Comparison of ENCODE assay signal across 6 cellular contexts in the genomic region with DNA sequence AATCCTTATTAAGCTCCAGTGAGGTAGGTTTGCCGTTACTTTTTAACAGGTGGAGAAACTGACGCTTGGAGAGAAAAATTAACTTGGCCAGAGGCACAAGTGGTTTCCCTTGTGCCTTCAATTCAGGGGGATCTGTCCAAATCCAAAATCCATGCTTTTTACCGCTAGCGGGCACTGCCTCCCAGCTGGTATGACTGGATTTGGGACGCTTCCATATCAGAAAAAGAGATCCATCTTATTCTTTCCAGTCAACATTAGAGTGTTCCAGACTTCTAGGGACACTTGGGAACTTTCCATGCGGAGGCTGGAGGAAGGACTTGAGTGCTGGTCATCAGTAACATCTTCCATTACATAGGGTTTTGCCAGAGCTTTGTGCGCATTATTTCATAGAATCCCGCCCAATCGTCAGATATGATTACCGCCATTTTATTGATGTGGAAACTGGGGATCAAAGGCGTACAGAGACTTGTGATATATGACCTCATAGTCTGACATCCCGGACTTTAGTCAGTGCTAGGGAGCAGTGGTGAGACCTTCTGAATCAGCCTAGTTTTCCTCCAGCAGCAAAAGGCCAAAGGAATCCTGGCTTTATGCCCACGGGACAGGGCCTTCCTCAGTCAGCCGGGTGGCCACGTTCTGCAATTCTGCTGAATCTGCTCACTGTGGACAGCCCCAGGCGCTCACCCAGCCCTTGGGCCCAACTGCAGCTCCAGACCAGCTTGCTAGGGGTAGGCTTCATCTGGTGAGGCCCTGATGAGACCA. TPM values are rescaled to one million over a fixed set of nuclear protein-coding genes. Genes with fewer than 3 reads are reported as not detected.
A peak's percentile ranks its signal among the peaks of the same experiment; 100 is the strongest.
DNase-seq lines count a peak whose midpoint lies in the region; ATAC-seq and TF ChIP-seq lines count a peak whose summit lies in the region.

No MANE protein-coding gene starts in this region.

- H3K36me3 ChIP-seq in right lobe of liver: no peaks in the 10 kb centered on the region

- H3K27ac ChIP-seq in right lobe of liver: peak overlapping the region; percentile 90 to 95 (median 94)

- peaks cover 39% of the 10 kb centered on the region for H3K36me3 Mint-ChIP-seq in Calu3 (ENCODE audit: insufficient read depth, unreplicated experiment)
- peaks cover 9% of the 10 kb centered on the region for H3K36me3 Mint-ChIP-seq in activated CD4-positive, alpha-beta memory T cell treated with anti-CD3 and anti-CD28 coated beads, Interleukin-2, amount 10 ng/mL, durations not matched to agents 7 days and 5 days (ENCODE audit: low read depth)

- H3K9me3 ChIP-seq in right lobe of liver: no peaks in the 10 kb centered on the region

- H3K4me1 Mint-ChIP-seq in Calu3 (ENCODE audit: low read depth, unreplicated experiment): peaks cover 36% of the 10 kb centered on the region
- peaks cover 71% of the 10 kb centered on the region for H3K4me1 Mint-ChIP-seq in activated CD4-positive, alpha-beta memory T cell treated with anti-CD3 and anti-CD28 coated beads, Interleukin-2, amount 10 ng/mL, durations not matched to agents 7 days and 5 days

- H3K27me3 Mint-ChIP-seq in Calu3 (ENCODE audit: unreplicated experiment): no peaks in the 10 kb centered on the region
- no peaks in the 10 kb centered on the region for H3K27me3 Mint-ChIP-seq in activated CD4-positive, alpha-beta memory T cell treated with anti-CD3 and anti-CD28 coated beads, Interleukin-2, amount 10 ng/mL, durations not matched to agents 7 days and 5 days

- H3K4me3 ChIP-seq in right lobe of liver: no peak overlapping the region

- no peak for TF ChIP-seq POLR2A in right lobe of liver (IDR thresholded peaks at IDR 0.05)

- peaks cover 0 to 32% (median 11%) of the 10 kb centered on the region in 4 donors for H3K4me1 ChIP-seq in right lobe of liver

- intact Hi-C loops in Calu3 (cut with micrococcal nuclease; ENCODE audit: unreplicated experiment): loop anchor here (2.0 kb wide), 1 partner anchor 95 kb away; the partner anchor contains the start of gene NDFIP1
- intact Hi-C loops in right lobe of liver (cut with DNase I): loop anchor here in 1 of 2 donors (10.0 kb wide), 1 partner anchor 121 kb away; no protein-coding TSS in a partner anchor

- DNase-seq in Calu3: no peak
- DNase-seq in activated CD4-positive, alpha-beta memory T cell treated with anti-CD3 and anti-CD28 coated beads, Interleukin-2, amount 10 ng/mL, durations not matched to agents 7 days and 5 days: no peak
- peak; percentile 83 to 90 (median 85) for DNase-seq in right lobe of liver
- DNase-seq in epidermal melanocyte (ENCODE audit: insufficient read length, low spot score): no peak
- DNase-seq in amniotic stem cell (lab: John Stamatoyannopoulos, UW): no peak
- DNase-seq in GM19240 (ENCODE audit: insufficient read length, low spot score): no peak

- no peak for TF ChIP-seq CTCF in Calu3 (IDR thresholded peaks at IDR 0.05; ENCODE audit: unreplicated experiment)
- no peak for TF ChIP-seq CTCF in right lobe of liver (IDR thresholded peaks at IDR 0.05)

- no peaks in the 10 kb centered on the region for H3K9me3 Mint-ChIP-seq in Calu3 (ENCODE audit: low read depth, unreplicated experiment)
- H3K9me3 Mint-ChIP-seq in activated CD4-positive, alpha-beta memory T cell treated with anti-CD3 and anti-CD28 coated beads, Interleukin-2, amount 10 ng/mL, durations not matched to agents 7 days and 5 days: no peaks in the 10 kb centered on the region

- H3K27ac Mint-ChIP-seq in Calu3 (ENCODE audit: unreplicated experiment): peak overlapping the region; percentile 96
- H3K27ac Mint-ChIP-seq in activated CD4-positive, alpha-beta memory T cell treated with anti-CD3 and anti-CD28 coated beads, Interleukin-2, amount 10 ng/mL, durations not matched to agents 7 days and 5 days: peak overlapping the region; percentile 94

- no TSS peak for BruUV-seq in Calu3 (replicated peaks; lab: Mats Ljungman, UMichigan)

- H3K4me3 Mint-ChIP-seq in Calu3 (ENCODE audit: low read depth, unreplicated experiment): peak overlapping the region; percentile 80
- H3K4me3 Mint-ChIP-seq in activated CD4-positive, alpha-beta memory T cell treated with anti-CD3 and anti-CD28 coated beads, Interleukin-2, amount 10 ng/mL, durations not matched to agents 7 days and 5 days: peak overlapping the region; percentile 79

- POLR2A ChIA-PET in activated CD4-positive, alpha-beta memory T cell treated with anti-CD3 and anti-CD28 coated beads, Interleukin-2, amount 10 ng/mL, durations not matched to agents 7 days and 5 days (lab: Charles Lee): interaction anchor here (1.0 to 7.0 kb wide), 11 partner anchors 7 to 343 kb away, joined by 3 to 128 read pairs (median 15); partner anchors contain the start of genes NDFIP1 and RNF14

- H3K27me3 ChIP-seq in right lobe of liver: no peaks in the 10 kb centered on the region

- 56% methylated on average over 14 of the region's 16 CpGs for WGBS in right lobe of liver (ENCODE audit: insufficient coverage, low coverage, low lambda C conversion rate, missing lambda C conversion rate)

- ATAC-seq in right lobe of liver: peak; percentile 66 to 74 (median 71)

- CTCF ChIA-PET in Calu3 (lab: Charles Lee): interaction anchor here (0.7 to 2.6 kb wide), 7 partner anchors 45 to 1013 kb away, joined by 3 to 8 read pairs (median 4); partner anchors contain the start of gene RNF14
- CTCF ChIA-PET in activated CD4-positive, alpha-beta memory T cell treated with anti-CD3 and anti-CD28 coated beads, Interleukin-2, amount 10 ng/mL, durations not matched to agents 7 days and 5 days (lab: Charles Lee): interaction anchor here (0.8 to 13.0 kb wide), 15 partner anchors 11 to 321 kb away, joined by 3 to 180 read pairs (median 16); partner anchors contain the start of genes NDFIP1 and RNF14

RNA-seq across cellular contexts. Expression of gene GNPDA1, which starts 1.1 kb away (rescaled TPM):
- total RNA-seq in Calu3 (2022) (53.2 and 54.0 TPM in 2 replicates), right lobe of liver (10 to 100 TPM in 4 of 6 experiments, 1 to 10 TPM in 2; 6.3 to 22.1 (median 14.9) TPM)
- 10 to 100 TPM; 27.1 to 32.1 TPM for total RNA-seq in activated CD4-positive, alpha-beta memory T cell treated with anti-CD3 and anti-CD28 coated beads, Interleukin-2, amount 10 ng/mL, durations not matched to agents 7 days and 5 days

RNA-seq across cellular contexts. Expression of gene RNF14, which starts 45.0 kb away (rescaled TPM):
- 32.2 and 43.3 TPM in 2 replicates for total RNA-seq in Calu3 (2022)
- total RNA-seq in activated CD4-positive, alpha-beta memory T cell treated with anti-CD3 and anti-CD28 coated beads, Interleukin-2, amount 10 ng/mL, durations not matched to agents 7 days and 5 days: 10 to 100 TPM; 32.5 to 35.7 TPM
- total RNA-seq in right lobe of liver: 10 to 100 TPM; 34.8 to 54.8 (median 41.8) TPM

RNA-seq across cellular contexts. Expression of gene PCDH12, which starts 55.9 kb away (rescaled TPM):
- total RNA-seq in Calu3 (2022) (not detected in 2 replicates), right lobe of liver (1 to 10 TPM; 1.5 to 4.4 (median 1.9) TPM)
- 1 to 10 TPM; 2.0 to 2.2 TPM for total RNA-seq in activated CD4-positive, alpha-beta memory T cell treated with anti-CD3 and anti-CD28 coated beads, Interleukin-2, amount 10 ng/mL, durations not matched to agents 7 days and 5 days

Comparison
In these comparisons a context has a peak if more than half of its experiments do, and no peak if none do; other contexts are left out.
1. DNase-seq: peak in right lobe of liver (3 of 3); none in Calu3 (single experiment), activated CD4-positive, alpha-beta memory T cell treated with anti-CD3 and anti-CD28 coated beads, Interleukin-2, amount 10 ng/mL, durations not matched to agents 7 days and 5 days (single experiment), epidermal melanocyte (single experiment), amniotic stem cell (single experiment) and GM19240 (single experiment).